ENCODE assay signal across 13 cellular contexts in the genomic region with DNA sequence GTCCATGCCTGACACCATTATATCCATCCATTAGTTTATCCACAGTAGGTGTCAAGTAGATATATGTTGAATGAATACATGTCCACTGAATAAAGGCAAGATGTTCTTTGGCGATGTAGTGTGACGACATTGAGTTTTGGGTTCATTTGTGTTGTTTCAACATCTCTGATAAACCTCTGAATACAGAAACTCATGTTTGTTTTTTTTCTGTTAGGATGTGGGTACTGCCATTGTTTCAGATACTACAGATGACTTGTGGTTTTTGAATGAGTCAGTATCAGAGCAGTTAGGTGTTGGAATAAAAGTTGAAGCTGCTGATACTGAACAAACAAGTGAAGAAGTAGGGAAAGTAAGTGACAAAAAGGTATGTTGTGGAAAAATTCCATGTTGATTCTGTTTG. TPM values are rescaled to one million over a fixed set of nuclear protein-coding genes. Genes with fewer than 3 reads are reported as not detected.
A peak's percentile ranks its signal among the peaks of the same experiment; 100 is the strongest.
DNase-seq lines count a peak whose midpoint lies in the region; ATAC-seq and TF ChIP-seq lines count a peak whose summit lies in the region.
"Had no signal": no experiment of that assay in that cellular context is flagged by ENCODE, and none has a peak within 500 bp of the region (broad histone marks: within the 10 kb centered on the region; RNA-seq: fewer than 3 reads in every experiment).

No MANE protein-coding gene starts in this region.

- H3K9ac ChIP-seq in PC-3 (ENCODE audit: low read length) (no peak overlapping the region), mesenchymal stem cell (ENCODE audit: low read length) (no peak overlapping the region)

- no peak overlapping the region for H3K23ac ChIP-seq in mesenchymal stem cell (ENCODE audit: low read length in 2 of 2)

- H3K79me1 ChIP-seq in mesenchymal stem cell (replicated peaks; ENCODE audit: low read length, poor library complexity, severe bottlenecking) = peaks cover 11% of the 10 kb centered on the region

- H3K27me3 ChIP-seq in PC-3 (ENCODE audit: low read length) = no peaks in the 10 kb centered on the region
- H3K27me3 ChIP-seq in mesenchymal stem cell (ENCODE audit: control insufficient read depth in 1 of 2, insufficient read depth in 1 of 2, low read length in 2 of 2) = no peaks in the 10 kb centered on the region
- H3K27me3 ChIP-seq: cardiac muscle cell had no signal

- WGBS in mesenchymal stem cell = 98% methylated on average over 2 of the region's 2 CpGs

- CTCF ChIA-PET in PC-3 (lab: Charles Lee) = no interaction called here

- H3K4me1 ChIP-seq in PC-3 (ENCODE audit: insufficient read depth, low read length) = peaks cover 14% of the 10 kb centered on the region
- peaks cover 2% of the 10 kb centered on the region for H3K4me1 ChIP-seq in mesenchymal stem cell (ENCODE audit: control insufficient read depth, insufficient read depth, low read depth, low read length)

- no peaks in the 10 kb centered on the region for H4K20me1 ChIP-seq in PC-3 (ENCODE audit: low read length)

- H3K4me3 ChIP-seq in PC-3 (ENCODE audit: low read length) (no peak overlapping the region), mesenchymal stem cell (ENCODE audit: insufficient read depth in 1 of 2, low read depth in 1 of 2, low read length in 2 of 2) (no peak overlapping the region)
- H3K4me3 ChIP-seq: cardiac muscle cell had no signal

- H3K27ac ChIP-seq in PC-3 (ENCODE audit: low read length) (no peak overlapping the region), epithelial cell of prostate (peak overlapping the region; percentile 3), mesenchymal stem cell (ENCODE audit: low read length, poor library complexity, severe bottlenecking) (no peak overlapping the region)
- H3K27ac ChIP-seq: cardiac muscle cell had no signal

- no peak overlapping the region for H2BK12ac ChIP-seq in mesenchymal stem cell (ENCODE audit: low read length in 2 of 2)

- no peaks in the 10 kb centered on the region for H3K9me2 ChIP-seq in PC-3 (replicated peaks; ENCODE audit: low read length)

- no peak overlapping the region for H3K4me2 ChIP-seq in PC-3 (ENCODE audit: low read length)
- H3K4me2 ChIP-seq in mesenchymal stem cell (ENCODE audit: low read length, poor library complexity, severe bottlenecking) = no peak overlapping the region

- no peak overlapping the region for H3K18ac ChIP-seq in mesenchymal stem cell (ENCODE audit: low read depth in 1 of 2, low read length in 2 of 2)

- no peak overlapping the region for H2BK120ac ChIP-seq in mesenchymal stem cell (ENCODE audit: low read depth, low read length)

- no TSS peak for BruUV-seq in PC-3 (replicated peaks; lab: Mats Ljungman, UMichigan)

- ATAC-seq in GM21423 (IDR thresholded peaks at IDR 0.05; ENCODE audit: unreplicated experiment) (peak; percentile 63), PC-3 (peak; percentile 75), left lobe of liver (no peak)

- TF ChIP-seq CTCF in PC-3 (conservative IDR thresholded peaks at IDR 0.05; ENCODE audit: low read depth, low read length) = no peak

- H3K14ac ChIP-seq in mesenchymal stem cell (ENCODE audit: low read length in 2 of 2) = no peak overlapping the region

- POLR2A ChIA-PET in PC-3 (lab: Charles Lee; ENCODE audit: unreplicated experiment) = no interaction called here

- no peak overlapping the region for H3K4ac ChIP-seq in mesenchymal stem cell (ENCODE audit: low read depth in 1 of 2, low read length in 2 of 2)

- no peaks in the 10 kb centered on the region for H3F3A ChIP-seq in PC-3 (ENCODE audit: low read length, unreplicated experiment)

- H4K91ac ChIP-seq in mesenchymal stem cell (ENCODE audit: low read length) = no peak overlapping the region

- H3K36me3 ChIP-seq in PC-3 (ENCODE audit: low read depth, low read length) (peaks cover 87% of the 10 kb centered on the region), mesenchymal stem cell (ENCODE audit: control insufficient read depth in 1 of 2, insufficient read depth in 2 of 2, low read depth in 1 of 2, low read length in 2 of 2) (peaks cover 24 to 91% of the 10 kb centered on the region in 2 experiments)

- H4K8ac ChIP-seq in mesenchymal stem cell (ENCODE audit: low read length) = no peak overlapping the region

- no peak overlapping the region for H2AK5ac ChIP-seq in mesenchymal stem cell (ENCODE audit: low read length, severe bottlenecking)

- H2AFZ ChIP-seq in PC-3 (ENCODE audit: low read length) = no peak overlapping the region
- no peak overlapping the region for H2AFZ ChIP-seq in mesenchymal stem cell (ENCODE audit: low read depth, low read length)

- H2BK15ac ChIP-seq in mesenchymal stem cell (ENCODE audit: low read depth, poor library complexity, severe bottlenecking) = no peak overlapping the region

- H3K9me3 ChIP-seq in PC-3 (ENCODE audit: low read length) (no peaks in the 10 kb centered on the region), mesenchymal stem cell (ENCODE audit: control insufficient read depth, low read length) (no peaks in the 10 kb centered on the region)

- H3K79me2 ChIP-seq in PC-3 (ENCODE audit: low read length) = no peaks in the 10 kb centered on the region

- intact Hi-C loops in PC-3 (cut with micrococcal nuclease) = no loop called here

- DNase-seq in A172 (ENCODE audit: low spot score) (peak; percentile 70), PC-3 (peak; percentile 42), epithelial cell of prostate (ENCODE audit: low read depth, low spot score) (no peak), mesenchymal stem cell (no peak), Ammon's horn (ENCODE audit: low spot score) (no peak), NCI-H1930 (lab: John Stamatoyannopoulos, UW) (no peak), left lobe of liver (ENCODE audit: low spot score) (no peak)
- DNase-seq: Calu3, H7, midbrain, NCI-H1105 treated with DMSO at 0.1 percent for 48 hours had no signal

- no peak overlapping the region for H2BK5ac ChIP-seq in mesenchymal stem cell (ENCODE audit: low read depth, low read length, poor library complexity, severe bottlenecking)

RNA-seq across cellular contexts. Expression of a gene that starts 28.1 kb away (rescaled TPM):
- total RNA-seq in A172 (2014; rRNA removed; shearing (Covaris generic)) = 16.9 and 50.8 TPM in 2 replicates
- total RNA-seq in PC-3 (2014; rRNA removed) (36.3 and 55.7 TPM in 2 replicates), left lobe of liver (27.4 TPM)
- polyA plus RNA-seq in mesenchymal stem cell (2013, experiment 1 of 2) = 10.6 TPM
- polyA plus RNA-seq in mesenchymal stem cell (2013, experiment 2 of 2) = 9.5 TPM

RNA-seq across cellular contexts. Expression of a gene that starts 49.7 kb away (rescaled TPM):
- 2.0 and 2.5 TPM in 2 replicates for total RNA-seq in A172 (2014; rRNA removed; shearing (Covaris generic))
- 34.7 and 35.3 TPM in 2 replicates for total RNA-seq in PC-3 (2014; rRNA removed)
- polyA plus RNA-seq in mesenchymal stem cell (2013, experiment 1 of 2) = 3.7 TPM
- polyA plus RNA-seq in mesenchymal stem cell (2013, experiment 2 of 2) = 3.8 TPM
- total RNA-seq in left lobe of liver = 14.8 TPM

Comparison
In these comparisons a context has a peak if more than half of its experiments do, and no peak if none do; other contexts are left out.
1. DNase-seq: peak in A172 (single experiment) and PC-3 (single experiment); none in epithelial cell of prostate (single experiment), mesenchymal stem cell (single experiment), Ammon's horn (single experiment), NCI-H1930 (0 of 2) and left lobe of liver (single experiment).